24 cellular contexts compared by ENCODE assay signal in genomic region chr7:146054909-146055308, GRCh38.
DNase-seq lines count a peak whose midpoint lies in the region; TF ChIP-seq lines count a peak whose summit lies in the region.
"Had no signal": no experiment of that assay in that cellular context is flagged by ENCODE, and none has a peak within 500 bp of the region (broad histone marks: within the 10 kb centered on the region; RNA-seq: fewer than 3 reads in every experiment).

No MANE protein-coding gene starts in this region.

- H4K5ac ChIP-seq in H9 (ENCODE audit: insufficient read length, low read depth, low read length) = no peak overlapping the region

- no peak overlapping the region for H3K4me2 ChIP-seq in H9 (ENCODE audit: insufficient read depth, insufficient read length, low read length)
- no peak overlapping the region for H3K4me2 ChIP-seq in neural progenitor cell
- H3K4me2 ChIP-seq: GM23338, SK-N-SH had no signal

- H3K27me3 Mint-ChIP-seq in H9 (ENCODE audit: low read depth) (no peaks in the 10 kb centered on the region), neural progenitor cell (ENCODE audit: insufficient read depth, low read depth) (peaks cover 6% of the 10 kb centered on the region)
- H3K27me3 Mint-ChIP-seq: CD4-positive, alpha-beta memory T cell had no signal

- H4K8ac ChIP-seq in H9 (replicated peaks; ENCODE audit: insufficient read length, low read depth, low read length) = no peak overlapping the region

- H3K27ac ChIP-seq in H9 (ENCODE audit: insufficient read length, low read depth, low read length) = no peak overlapping the region
- no peak overlapping the region for H3K27ac ChIP-seq in neural progenitor cell
- H3K27ac ChIP-seq: RWPE1 had no signal

- H3K27me3 ChIP-seq in H9 (ENCODE audit: insufficient read depth, low read length) = no peaks in the 10 kb centered on the region
- H3K27me3 ChIP-seq in NT2/D1 (ENCODE audit: insufficient read depth, insufficient read length) = no peaks in the 10 kb centered on the region
- H3K27me3 ChIP-seq in neural progenitor cell = no peaks in the 10 kb centered on the region
- H3K27me3 ChIP-seq: MG63 had no signal

- H3K4me3 ChIP-seq in NT2/D1 (ENCODE audit: insufficient read length, low read depth) = no peak overlapping the region
- no peak overlapping the region for H3K4me3 ChIP-seq in choroid plexus epithelial cell (ENCODE audit: low read depth, low read length)
- no peak overlapping the region for H3K4me3 ChIP-seq in neural progenitor cell
- H3K4me3 ChIP-seq: GM12878, GM23338, MG63 had no signal

- H2BK20ac ChIP-seq in H9 (ENCODE audit: low read depth, low read length, poor library complexity, severe bottlenecking) = no peak overlapping the region

- H3K9me3 ChIP-seq in H9 (ENCODE audit: control insufficient read depth, low read depth, low read length) = no peaks in the 10 kb centered on the region
- no peaks in the 10 kb centered on the region for H3K9me3 ChIP-seq in NT2/D1 (ENCODE audit: insufficient read depth, low read length)
- H3K9me3 ChIP-seq in neural progenitor cell (ENCODE audit: low read depth) = no peaks in the 10 kb centered on the region
- H3K9me3 ChIP-seq: MG63 had no signal

- no peak overlapping the region for H2BK15ac ChIP-seq in H9 (ENCODE audit: low read depth, low read length)

- no peak overlapping the region for H3K18ac ChIP-seq in H9 (ENCODE audit: insufficient read length, low read depth, low read length)

- H3K36me3 ChIP-seq in NT2/D1 (ENCODE audit: insufficient read depth, insufficient read length, low read length) (no peaks in the 10 kb centered on the region), neural progenitor cell (no peaks in the 10 kb centered on the region)
- H3K36me3 ChIP-seq: MG63 had no signal

- no peaks in the 10 kb centered on the region for H3K9me3 Mint-ChIP-seq in H9
- H3K9me3 Mint-ChIP-seq in neural progenitor cell = no peaks in the 10 kb centered on the region

- no CpG with 5 or more reads among the region's 2 CpGs for WGBS in H9 (ENCODE audit: extremely low coverage, insufficient read length, low lambda C conversion rate)

- H3K14ac ChIP-seq in H9 (ENCODE audit: insufficient read depth, low read length) = no peak overlapping the region

- H2AFZ ChIP-seq in H9 (ENCODE audit: low read length) = no peak overlapping the region
- no peak overlapping the region for H2AFZ ChIP-seq in neural progenitor cell (replicated peaks)
- H2AFZ ChIP-seq: GM23338 had no signal

- H3K4me1 ChIP-seq in H9 (ENCODE audit: insufficient read depth, low read length) (no peaks in the 10 kb centered on the region), NT2/D1 (ENCODE audit: insufficient read depth, insufficient read length) (no peaks in the 10 kb centered on the region), neural progenitor cell (no peaks in the 10 kb centered on the region)

- H3K36me3 Mint-ChIP-seq in H9 (ENCODE audit: insufficient read depth in 1 of 3, low read depth in 3 of 3) (no peaks in the 10 kb centered on the region), neural progenitor cell (no peaks in the 10 kb centered on the region)
- H3K36me3 Mint-ChIP-seq: CD4-positive, alpha-beta memory T cell had no signal

- no peaks in the 10 kb centered on the region; a peak in 1 of 4 replicates for H3K4me1 Mint-ChIP-seq in H9
- H3K4me1 Mint-ChIP-seq in neural progenitor cell = peaks cover 3% of the 10 kb centered on the region
- H3K4me1 Mint-ChIP-seq: CD4-positive, alpha-beta memory T cell; GM23338 had no signal

- no peak overlapping the region for H2BK12ac ChIP-seq in H9 (ENCODE audit: insufficient read length, low read depth, low read length)

- H2BK120ac ChIP-seq in H9 (ENCODE audit: low read depth, low read length, poor library complexity, severe bottlenecking) = no peak overlapping the region

- H3K4me3 Mint-ChIP-seq in H9 (no peak overlapping the region), neural progenitor cell (no peak overlapping the region)
- H3K4me3 Mint-ChIP-seq: CD4-positive, alpha-beta memory T cell; GM23338 had no signal

- H3K79me2 ChIP-seq in H9 (ENCODE audit: insufficient read depth, low read length) = no peaks in the 10 kb centered on the region
- no peaks in the 10 kb centered on the region for H3K79me2 ChIP-seq in neural progenitor cell (ENCODE audit: low read depth)

- no peaks in the 10 kb centered on the region for H4K20me1 ChIP-seq in H9 (ENCODE audit: control insufficient read depth, insufficient read depth, insufficient read length)
- H4K20me1 ChIP-seq in neural progenitor cell (ENCODE audit: low read depth) = no peaks in the 10 kb centered on the region

- H3K23me2 ChIP-seq in H9 (ENCODE audit: insufficient read length, low read depth, low read length, poor library complexity, severe bottlenecking) = no peaks in the 10 kb centered on the region

- DNase-seq in H9 (no peak), NT2/D1 (ENCODE audit: low read depth, low spot score) (peak; percentile 5), choroid plexus epithelial cell (ENCODE audit: low read depth) (peak; percentile 31), neural progenitor cell (ENCODE audit: low spot score) (no peak), iPS-NIHi7 (ENCODE audit: extremely low spot score) (no peak), hippocampal formation (lab: John Stamatoyannopoulos, UW) (no peak)
- no peak for DNase-seq in activated CD4-positive, alpha-beta T cell treated with anti-CD3 and anti-CD28 coated beads, Interleukin-2, amount 50 U/mL, for 4 hours
- DNase-seq: C1 segment of cervical spinal cord; CD4-positive, alpha-beta memory T cell; COR-L47; HCEC 1CT; IMR-90; KG1; MG63; NCI-H2029; NCI-H2227 treated with DMSO at 0.1 percent for 48 hours; NCI-H526 treated with DMSO at 0.1 percent for 48 hours; NK-92 treated with Interleukin-12 subunit alpha and Interleukin-12 subunit beta, amount 100 ng/mL, for 24 hours; SHP77; SK-N-SH; SW 1271 had no signal

- H2AK5ac ChIP-seq in H9 (ENCODE audit: insufficient read length, low read length) = no peak overlapping the region

- no peak overlapping the region for H2BK5ac ChIP-seq in H9 (ENCODE audit: insufficient read length, low read length)

- peaks cover 11% of the 10 kb centered on the region for H3F3A ChIP-seq in neural progenitor cell (ENCODE audit: low read depth)

- H3K27ac Mint-ChIP-seq in H9 = no peak overlapping the region
- no peak overlapping the region for H3K27ac Mint-ChIP-seq in neural progenitor cell
- H3K27ac Mint-ChIP-seq: CD4-positive, alpha-beta memory T cell; GM23338 had no signal

- no peak overlapping the region for H4K91ac ChIP-seq in H9 (ENCODE audit: insufficient read length, low read depth, low read length)

- no peak overlapping the region for H3K9ac ChIP-seq in H9 (ENCODE audit: extremely low read depth, insufficient read length, low read length)
- H3K9ac ChIP-seq in NT2/D1 (ENCODE audit: insufficient read length, low read depth) = no peak overlapping the region
- H3K9ac ChIP-seq in neural progenitor cell = no peak overlapping the region
- H3K9ac ChIP-seq: SK-N-SH had no signal

- H3K56ac ChIP-seq in H9 (ENCODE audit: insufficient read length, low read depth, low read length) = no peak overlapping the region

- H3K23ac ChIP-seq in H9 (ENCODE audit: insufficient read length, low read depth, low read length) = no peak overlapping the region

- H3T11ph ChIP-seq in H9 (ENCODE audit: low read length) = no peak overlapping the region

- no peaks in the 10 kb centered on the region for H3K79me1 ChIP-seq in H9 (ENCODE audit: insufficient read depth, low read depth, low read length, poor library complexity, severe bottlenecking)

- peak; percentile 48 for TF ChIP-seq CTCF in H9 (conservative IDR thresholded peaks at IDR 0.05)
- peak; percentile 52 for TF ChIP-seq CTCF in choroid plexus epithelial cell (conservative IDR thresholded peaks at IDR 0.05; ENCODE audit: low read depth, low read length)
- peak; percentile 28 for TF ChIP-seq CTCF in neural progenitor cell (IDR thresholded peaks at IDR 0.05)

- H3K4ac ChIP-seq in H9 (ENCODE audit: low read depth, low read length) = no peak overlapping the region

Comparison
In these comparisons a context has a peak if more than half of its experiments do, and no peak if none do; other contexts are left out.
1. DNase-seq: peak in NT2/D1 (single experiment) and choroid plexus epithelial cell (single experiment); none in H9 (single experiment), neural progenitor cell (single experiment), activated CD4-positive, alpha-beta T cell treated with anti-CD3 and anti-CD28 coated beads, Interleukin-2, amount 50 U/mL, for 4 hours (0 of 2), iPS-NIHi7 (single experiment) and hippocampal formation (0 of 2).
2. Peak in every context shown above with its lines, with median percentiles within 50 percentile points of each other: CTCF ChIP-seq.